8 cellular contexts compared by ENCODE assay signal in genomic region chr19:51687791-51688664, GRCh38. TPM values are rescaled to one million over a fixed set of nuclear protein-coding genes. Genes with fewer than 3 reads are reported as not detected.
DNase-seq lines count a peak whose midpoint lies in the region; ATAC-seq and TF ChIP-seq lines count a peak whose summit lies in the region.

No MANE protein-coding gene starts in this region.

- H3K27me3 ChIP-seq in CD8-positive, alpha-beta T cell (ENCODE audit: insufficient read depth, low read length): no peaks in the 10 kb centered on the region
- H3K27me3 ChIP-seq in hepatocyte: no peaks in the 10 kb centered on the region

- peaks cover 3% of the 10 kb centered on the region for H3K27me3 Mint-ChIP-seq in CD8-positive, alpha-beta T cell (ENCODE audit: low read depth)

- no peaks in the 10 kb centered on the region for H3K9me2 ChIP-seq in hepatocyte (replicated peaks; ENCODE audit: insufficient read depth)

- POLR2A ChIA-PET in CD8-positive, alpha-beta T cell (lab: Charles Lee): interaction anchor here (1.2 kb wide), 1 partner anchor 17 kb away, joined by 5 read pairs; no protein-coding TSS in a partner anchor

- no peaks in the 10 kb centered on the region for H3K36me3 ChIP-seq in CD8-positive, alpha-beta T cell (ENCODE audit: insufficient read depth, low read length)
- H3K36me3 ChIP-seq in hepatocyte (replicated peaks; ENCODE audit: insufficient read depth, low read depth): no peaks in the 10 kb centered on the region

- TF ChIP-seq CTCF in CD8-positive, alpha-beta T cell (IDR thresholded peaks at IDR 0.05): no peak
- TF ChIP-seq CTCF in hepatocyte (IDR thresholded peaks at IDR 0.05; ENCODE audit: poor library complexity): no peak

- no peak overlapping the region for H3K4me3 ChIP-seq in CD8-positive, alpha-beta T cell (ENCODE audit: low read depth, low read length)
- peak overlapping the region; percentile 43 for H3K4me3 ChIP-seq in hepatocyte

- peaks cover 15% of the 10 kb centered on the region for H3K4me1 ChIP-seq in CD8-positive, alpha-beta T cell (ENCODE audit: insufficient read depth, low read length)
- peaks cover 20% of the 10 kb centered on the region for H3K4me1 ChIP-seq in hepatocyte (ENCODE audit: insufficient read depth)

- peak overlapping the region; percentile 68 for H2AFZ ChIP-seq in hepatocyte

- H3K4me1 Mint-ChIP-seq in CD8-positive, alpha-beta T cell (ENCODE audit: low read depth): peaks cover 12% of the 10 kb centered on the region

- H3K27ac ChIP-seq in CD8-positive, alpha-beta T cell (ENCODE audit: low read depth, low read length): no peak overlapping the region
- peak overlapping the region; percentile 98 for H3K27ac ChIP-seq in hepatocyte

- peaks cover 20% of the 10 kb centered on the region for H4K20me1 ChIP-seq in hepatocyte (ENCODE audit: insufficient read depth, poor library complexity, severe bottlenecking)

- no peaks in the 10 kb centered on the region for H3K36me3 Mint-ChIP-seq in CD8-positive, alpha-beta T cell

- ATAC-seq in CD8-positive, alpha-beta T cell: no peak
- ATAC-seq in GM21390 (IDR thresholded peaks at IDR 0.05; ENCODE audit: unreplicated experiment): no peak

- peak overlapping the region; percentile 41 for H3K27ac Mint-ChIP-seq in CD8-positive, alpha-beta T cell

- peak overlapping the region; percentile 92 for H3K4me2 ChIP-seq in hepatocyte

- H3K9me3 ChIP-seq in CD8-positive, alpha-beta T cell (ENCODE audit: low read length): peaks cover 4% of the 10 kb centered on the region
- no peaks in the 10 kb centered on the region for H3K9me3 ChIP-seq in hepatocyte (ENCODE audit: low read depth)

- WGBS in hepatocyte (ENCODE audit: low lambda C conversion rate, missing lambda C conversion rate): 3% methylated on average over 18 of the region's 22 CpGs

- peaks cover 5% of the 10 kb centered on the region for H3K9me3 Mint-ChIP-seq in CD8-positive, alpha-beta T cell

- no peak for DNase-seq in CD8-positive, alpha-beta T cell
- DNase-seq in M059J (ENCODE audit: low read depth): peak; percentile 89
- DNase-seq in anterior cingulate cortex (lab: John Stamatoyannopoulos, UW): peak in 46 of 58 donors; percentile 20 to 73 (median 46)
- peak; percentile 77 for DNase-seq in hepatocyte (ENCODE audit: low spot score)
- DNase-seq in posterior vena cava (ENCODE audit: low spot score): peak; percentile 90
- no peak for DNase-seq in activated CD4-positive, CD25-positive, alpha-beta regulatory T cell (lab: John Stamatoyannopoulos, UW)
- no peak for DNase-seq in GM19238 (ENCODE audit: insufficient read length, low spot score)

- intact Hi-C loops in CD8-positive, alpha-beta T cell (cut with DNase I, micrococcal nuclease): no loop called here
- intact Hi-C loops in posterior vena cava (cut with DNase I): no loop called here

- CTCF ChIA-PET in CD8-positive, alpha-beta T cell (lab: Charles Lee): interaction anchor here (1.6 kb wide), 1 partner anchor 215 kb away, joined by 3 read pairs; no protein-coding TSS in a partner anchor

- peak overlapping the region; percentile 77 for H3K4me3 Mint-ChIP-seq in CD8-positive, alpha-beta T cell

- H3K79me2 ChIP-seq in hepatocyte: peaks cover 58% of the 10 kb centered on the region

RNA-seq across cellular contexts. Expression of gene SPACA6, which starts 5.1 kb away (rescaled TPM):
- total RNA-seq in CD8-positive, alpha-beta T cell: 1 to 10 TPM; 3.8 to 4.0 TPM
- total RNA-seq in M059J (2014; rRNA removed; shearing (Covaris generic)): 4.1 and 13.7 TPM in 2 replicates
- total RNA-seq in hepatocyte (6.9 and 7.2 TPM in 2 replicates), posterior vena cava (10 to 100 TPM; 22.7 to 22.9 TPM)
- polyA plus RNA-seq in hepatocyte: 13.1 and 17.7 TPM in 2 replicates

RNA-seq across cellular contexts. Expression of gene HAS1, which starts 35.8 kb away (rescaled TPM):
- not detected for total RNA-seq in CD8-positive, alpha-beta T cell
- total RNA-seq in M059J (2014; rRNA removed; shearing (Covaris generic)): not detected in 2 replicates
- total RNA-seq in hepatocyte (0.13 TPM in 1 of 2 replicates, not detected in the other), posterior vena cava (1 to 10 TPM; 3.8 to 6.7 TPM)
- 0.07 and 1.4 TPM in 2 replicates for polyA plus RNA-seq in hepatocyte

RNA-seq across cellular contexts. Expression of gene SIGLEC14, which starts 41.4 kb away (rescaled TPM):
- total RNA-seq in CD8-positive, alpha-beta T cell: not detected
- total RNA-seq in M059J (2014; rRNA removed; shearing (Covaris generic)): not detected in 2 replicates
- 0.13 TPM in 1 of 2 replicates, not detected in the other for total RNA-seq in hepatocyte
- polyA plus RNA-seq in hepatocyte: 0.15 and 0.47 TPM in 2 replicates
- 10 to 100 TPM in 1 of 2 donors, 1 to 10 TPM in 1; 4.8 to 10.3 TPM for total RNA-seq in posterior vena cava

RNA-seq across cellular contexts. Expression of gene SIGLEC5, which starts 57.8 kb away (rescaled TPM):
- not detected for total RNA-seq in CD8-positive, alpha-beta T cell
- not detected in 2 replicates for total RNA-seq in M059J (2014; rRNA removed; shearing (Covaris generic))
- total RNA-seq in hepatocyte: not detected in 2 replicates
- not detected in 2 replicates for polyA plus RNA-seq in hepatocyte
- not detected for total RNA-seq in posterior vena cava

Comparison
In these comparisons a context has a peak if more than half of its experiments do, and no peak if none do; other contexts are left out.
1. DNase-seq: peak in M059J (single experiment), anterior cingulate cortex (46 of 58), hepatocyte (single experiment) and posterior vena cava (single experiment); none in CD8-positive, alpha-beta T cell (0 of 7), activated CD4-positive, CD25-positive, alpha-beta regulatory T cell (0 of 4) and GM19238 (single experiment).